Comparison of ENCODE assay signal across 17 cellular contexts in the genomic region with DNA sequence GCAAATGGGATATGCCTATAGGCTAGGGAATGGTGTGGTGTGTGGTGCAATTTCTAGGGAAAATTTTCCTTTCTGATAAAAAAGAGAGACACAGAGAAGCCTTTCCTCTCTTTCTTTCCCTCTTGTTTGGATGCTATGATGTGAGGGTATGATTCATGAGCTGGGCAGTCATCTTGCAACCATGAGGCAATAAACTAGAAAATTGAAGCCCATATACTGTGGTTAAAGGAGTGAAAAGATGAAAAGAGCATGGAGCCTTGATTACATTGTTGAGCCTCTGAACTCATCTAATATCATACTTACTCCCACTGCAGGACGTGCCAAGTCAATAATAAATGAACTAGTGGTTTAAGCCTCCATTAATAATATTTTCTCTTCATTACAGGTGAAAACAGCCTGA.
"Had no signal": no experiment of that assay in that cellular context is flagged by ENCODE, and none has a peak within 500 bp of the region (broad histone marks: within the 10 kb centered on the region; RNA-seq: fewer than 3 reads in every experiment).

No MANE protein-coding gene starts in this region.

- H3K27ac ChIP-seq: gastrocnemius medialis, left ventricle myocardium inferior, stomach had no signal

- FAIRE-seq: kidney had no signal

- H3K36me3 ChIP-seq: gastrocnemius medialis, left ventricle myocardium inferior, stomach had no signal

- H3K9me3 ChIP-seq: gastrocnemius medialis, left ventricle myocardium inferior, stomach had no signal

- H3K27me3 Mint-ChIP-seq: activated naive CD8-positive, alpha-beta T cell; effector memory CD8-positive, alpha-beta T cell had no signal

- H3K27me3 ChIP-seq: gastrocnemius medialis had no signal

- H3K4me3 Mint-ChIP-seq: activated CD4-positive, alpha-beta T cell treated with anti-CD3 and anti-CD28 coated beads, Interleukin-2, amount 10 ng/mL, durations not matched to agents 7 days and 5 days; activated naive CD8-positive, alpha-beta T cell; effector memory CD8-positive, alpha-beta T cell; naive B cell; neural crest cell had no signal

- ATAC-seq: effector memory CD8-positive, alpha-beta T cell; gastrocnemius medialis had no signal

- H3K4me3 ChIP-seq: gastrocnemius medialis, left ventricle myocardium inferior, stomach had no signal

- H3K27ac Mint-ChIP-seq: activated CD4-positive, alpha-beta T cell treated with anti-CD3 and anti-CD28 coated beads, Interleukin-2, amount 10 ng/mL, durations not matched to agents 7 days and 5 days; activated naive CD8-positive, alpha-beta T cell; effector memory CD8-positive, alpha-beta T cell; naive B cell had no signal

- H3K9me3 Mint-ChIP-seq: activated CD4-positive, alpha-beta T cell treated with anti-CD3 and anti-CD28 coated beads, Interleukin-2, amount 10 ng/mL, durations not matched to agents 7 days and 5 days; effector memory CD8-positive, alpha-beta T cell; neural crest cell had no signal

- DNase-seq: activated CD4-positive, alpha-beta T cell treated with anti-CD3 and anti-CD28 coated beads, Interleukin-2, amount 10 ng/mL, durations not matched to agents 7 days and 5 days; activated CD4-positive, CD25-positive, alpha-beta regulatory T cell; activated CD8-positive, alpha-beta memory T cell treated with anti-CD3 and anti-CD28 coated beads for 24 hours; activated CD8-positive, alpha-beta memory T cell treated with anti-CD3 and anti-CD28 coated beads, Interleukin-2, amount 50 U/mL, for 48 hours; activated gamma-delta T cell treated with Interleukin-2 at 50 U/mL for 16 hours; amniotic stem cell; effector memory CD8-positive, alpha-beta T cell; gastrocnemius medialis; head of caudate nucleus; kidney; left ventricle myocardium inferior; naive B cell; stomach; T1000; trophoblast cell had no signal

- H3K4me1 ChIP-seq: left ventricle myocardium inferior had no signal

- H3K36me3 Mint-ChIP-seq: activated naive CD8-positive, alpha-beta T cell; naive B cell had no signal
